In the genomic region with DNA sequence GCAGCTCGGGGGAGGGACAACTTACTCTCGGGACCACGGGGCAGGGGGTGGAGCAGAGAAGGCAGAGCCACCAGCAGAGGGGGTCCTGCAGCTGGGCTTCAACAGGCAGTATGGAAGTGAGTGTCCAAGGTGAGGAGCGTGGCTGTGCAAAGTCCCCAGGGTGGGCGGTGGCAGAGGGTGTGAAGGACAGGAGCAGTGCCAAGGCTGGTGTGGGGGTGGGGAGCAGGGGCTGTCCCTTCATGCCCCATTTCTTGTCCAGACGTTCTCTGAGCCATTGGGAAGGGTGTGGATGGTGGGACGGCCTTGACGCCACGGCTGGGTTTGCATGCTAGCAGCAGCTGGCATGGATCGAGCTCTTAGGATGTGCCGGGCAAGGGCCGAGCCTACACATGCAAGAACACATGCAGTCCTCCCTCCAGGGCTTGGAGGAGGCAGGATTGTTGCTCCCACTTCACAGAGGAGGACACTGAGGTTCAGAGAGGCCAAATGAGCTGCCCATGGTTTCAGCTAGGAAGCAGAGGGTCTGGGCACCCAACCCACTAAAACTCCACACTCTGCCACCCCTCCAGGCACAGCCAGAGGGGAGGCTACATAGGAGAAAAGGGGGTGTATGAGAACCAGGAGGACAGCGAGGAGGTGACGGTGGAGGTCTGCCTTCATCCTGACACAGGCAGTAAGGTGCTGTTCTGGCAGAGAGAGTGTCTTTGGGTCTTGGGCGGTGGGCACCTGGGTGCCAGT, we compare ENCODE assay signal across 1 cellular context.
TF ChIP-seq lines count a peak whose summit lies in the region.

No MANE protein-coding gene starts in this region.

TF ChIP-seq in HepG2, 621 proteins besides CTCF, POLR2A, EP300 and RAD21 (continued from another document and continues in another):
- TF ChIP-seq ZNF407 (CRISPR knock-in tag; IDR thresholded peaks at IDR 0.05; ENCODE audit: not compliant biosample characterization): no peak
- TF ChIP-seq, protein P1, sequence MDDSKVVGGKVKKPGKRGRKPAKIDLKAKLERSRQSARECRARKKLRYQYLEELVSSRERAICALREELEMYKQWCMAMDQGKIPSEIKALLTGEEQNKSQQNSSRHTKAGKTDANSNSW (CRISPR knock-in tag; IDR thresholded peaks at IDR 0.05; ENCODE audit: borderline replicate concordance): no peak
- TF ChIP-seq, protein P2, sequence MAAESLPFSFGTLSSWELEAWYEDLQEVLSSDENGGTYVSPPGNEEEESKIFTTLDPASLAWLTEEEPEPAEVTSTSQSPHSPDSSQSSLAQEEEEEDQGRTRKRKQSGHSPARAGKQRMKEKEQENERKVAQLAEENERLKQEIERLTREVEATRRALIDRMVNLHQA (CRISPR knock-in tag; IDR thresholded peaks at IDR 0.05): no peak
- peak; percentile 28; the same call in 1 of the 2 replicates for TF ChIP-seq HNF4A (CRISPR knock-in tag; IDR thresholded peaks at IDR 0.05)
- 0 out of 2 replicates have a peak, but pooled peaks have one; percentile 2 for TF ChIP-seq SMAD1 (CRISPR knock-in tag; IDR thresholded peaks at IDR 0.05; ENCODE audit: borderline replicate concordance, low read depth)
- TF ChIP-seq ZKSCAN5 (CRISPR knock-in tag; IDR thresholded peaks at IDR 0.05): no peak
- TF ChIP-seq NAIF1 (CRISPR knock-in tag; IDR thresholded peaks at IDR 0.05; ENCODE audit: borderline replicate concordance): no peak
- no peak for TF ChIP-seq GPN1 (CRISPR knock-in tag; IDR thresholded peaks at IDR 0.05; ENCODE audit: borderline replicate concordance)
- no peak for TF ChIP-seq ZNF574 (CRISPR knock-in tag; IDR thresholded peaks at IDR 0.05)
- no peak for TF ChIP-seq HMG20A (CRISPR knock-in tag; IDR thresholded peaks at IDR 0.05; ENCODE audit: borderline replicate concordance)
- TF ChIP-seq BHLHE40 (IDR thresholded peaks at IDR 0.05; ENCODE audit: low read length): no peak
- TF ChIP-seq NRL (CRISPR knock-in tag; IDR thresholded peaks at IDR 0.05; ENCODE audit: borderline replicate concordance): peak; percentile 53; the same call in 1 of the 2 replicates
- TF ChIP-seq NFKB2 (CRISPR knock-in tag; IDR thresholded peaks at IDR 0.05; ENCODE audit: borderline replicate concordance): no peak
- TF ChIP-seq, protein P3, sequence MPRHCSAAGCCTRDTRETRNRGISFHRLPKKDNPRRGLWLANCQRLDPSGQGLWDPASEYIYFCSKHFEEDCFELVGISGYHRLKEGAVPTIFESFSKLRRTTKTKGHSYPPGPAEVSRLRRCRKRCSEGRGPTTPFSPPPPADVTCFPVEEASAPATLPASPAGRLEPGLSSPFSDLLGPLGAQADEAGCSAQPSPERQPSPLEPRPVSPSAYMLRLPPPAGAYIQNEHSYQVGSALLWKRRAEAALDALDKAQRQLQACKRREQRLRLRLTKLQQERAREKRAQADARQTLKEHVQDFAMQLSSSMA (CRISPR knock-in tag; IDR thresholded peaks at IDR 0.05): peak; percentile 40; the same call in 1 of the 2 replicates
- TF ChIP-seq ZNF362 (CRISPR knock-in tag; IDR thresholded peaks at IDR 0.05; ENCODE audit: borderline replicate concordance): no peak
- no peak for TF ChIP-seq KDM2A (CRISPR knock-in tag; IDR thresholded peaks at IDR 0.05; ENCODE audit: borderline replicate concordance, low read depth)
- no peak for TF ChIP-seq MLLT10 (CRISPR knock-in tag; IDR thresholded peaks at IDR 0.05)
- TF ChIP-seq MAX (IDR thresholded peaks at IDR 0.05): peak; percentile 59; the same call in 1 of the 2 replicates
- no peak for TF ChIP-seq SOX6 (IDR thresholded peaks at IDR 0.05)
- TF ChIP-seq SOX6 (CRISPR knock-in tag; IDR thresholded peaks at IDR 0.05): no peak
- TF ChIP-seq ZNF350 (CRISPR knock-in tag; IDR thresholded peaks at IDR 0.05; ENCODE audit: borderline replicate concordance, low read depth): no peak
- TF ChIP-seq JUND (CRISPR knock-in tag; IDR thresholded peaks at IDR 0.05): no peak
- TF ChIP-seq SAFB2 (CRISPR knock-in tag; IDR thresholded peaks at IDR 0.05; ENCODE audit: borderline replicate concordance, low read depth): 0 out of 2 replicates have a peak, but pooled peaks have one; percentile 31
- no peak for TF ChIP-seq BRCA1 (CRISPR knock-in tag; IDR thresholded peaks at IDR 0.05)
- TF ChIP-seq ZNF281 (CRISPR knock-in tag; IDR thresholded peaks at IDR 0.05; ENCODE audit: borderline replicate concordance): peak; percentile 25; the same call in 1 of the 2 replicates
- no peak for TF ChIP-seq REL (CRISPR knock-in tag; conservative IDR thresholded peaks at IDR 0.05)
- TF ChIP-seq ZNF441 (CRISPR knock-in tag; IDR thresholded peaks at IDR 0.05; ENCODE audit: borderline replicate concordance): no peak
- 0 out of 2 replicates have a peak, but pooled peaks have one; percentile 8 for TF ChIP-seq MYC (CRISPR knock-in tag; IDR thresholded peaks at IDR 0.05; ENCODE audit: borderline replicate concordance)
- no peak for TF ChIP-seq ZNF720 (CRISPR knock-in tag; IDR thresholded peaks at IDR 0.05)
- no peak for TF ChIP-seq HMGA1 (CRISPR knock-in tag; conservative IDR thresholded peaks at IDR 0.05)
- peak; percentile 72 for TF ChIP-seq ZNF687 (CRISPR knock-in tag; IDR thresholded peaks at IDR 0.05)
